ENCODE assay signal across 1 cellular context in the genomic region with DNA sequence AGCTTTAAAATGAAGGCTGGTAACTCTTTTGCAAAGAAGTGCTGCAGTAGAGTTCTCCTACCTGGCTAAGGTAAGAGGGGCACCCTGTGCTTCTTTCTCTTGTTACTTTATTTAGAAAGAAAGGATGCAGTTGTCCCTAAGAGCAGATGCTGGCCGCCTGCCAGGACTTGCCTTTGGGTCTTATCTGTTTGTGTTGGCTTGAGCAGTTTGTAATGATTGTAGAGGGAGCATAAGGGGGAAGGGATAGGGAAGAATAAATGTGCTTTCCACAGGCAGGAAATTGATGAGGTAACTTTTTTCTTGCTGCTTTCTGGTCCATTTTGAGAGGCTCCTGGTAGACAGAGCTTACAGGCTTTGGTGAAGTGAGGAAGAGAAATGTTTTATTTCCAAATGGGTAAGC.
TF ChIP-seq lines count a peak whose summit lies in the region.

No MANE protein-coding gene starts in this region.

TF ChIP-seq in WTC11, 78 proteins besides CTCF, POLR2A, EP300 and RAD21 (continued from another document):
- TF ChIP-seq, protein P1, sequence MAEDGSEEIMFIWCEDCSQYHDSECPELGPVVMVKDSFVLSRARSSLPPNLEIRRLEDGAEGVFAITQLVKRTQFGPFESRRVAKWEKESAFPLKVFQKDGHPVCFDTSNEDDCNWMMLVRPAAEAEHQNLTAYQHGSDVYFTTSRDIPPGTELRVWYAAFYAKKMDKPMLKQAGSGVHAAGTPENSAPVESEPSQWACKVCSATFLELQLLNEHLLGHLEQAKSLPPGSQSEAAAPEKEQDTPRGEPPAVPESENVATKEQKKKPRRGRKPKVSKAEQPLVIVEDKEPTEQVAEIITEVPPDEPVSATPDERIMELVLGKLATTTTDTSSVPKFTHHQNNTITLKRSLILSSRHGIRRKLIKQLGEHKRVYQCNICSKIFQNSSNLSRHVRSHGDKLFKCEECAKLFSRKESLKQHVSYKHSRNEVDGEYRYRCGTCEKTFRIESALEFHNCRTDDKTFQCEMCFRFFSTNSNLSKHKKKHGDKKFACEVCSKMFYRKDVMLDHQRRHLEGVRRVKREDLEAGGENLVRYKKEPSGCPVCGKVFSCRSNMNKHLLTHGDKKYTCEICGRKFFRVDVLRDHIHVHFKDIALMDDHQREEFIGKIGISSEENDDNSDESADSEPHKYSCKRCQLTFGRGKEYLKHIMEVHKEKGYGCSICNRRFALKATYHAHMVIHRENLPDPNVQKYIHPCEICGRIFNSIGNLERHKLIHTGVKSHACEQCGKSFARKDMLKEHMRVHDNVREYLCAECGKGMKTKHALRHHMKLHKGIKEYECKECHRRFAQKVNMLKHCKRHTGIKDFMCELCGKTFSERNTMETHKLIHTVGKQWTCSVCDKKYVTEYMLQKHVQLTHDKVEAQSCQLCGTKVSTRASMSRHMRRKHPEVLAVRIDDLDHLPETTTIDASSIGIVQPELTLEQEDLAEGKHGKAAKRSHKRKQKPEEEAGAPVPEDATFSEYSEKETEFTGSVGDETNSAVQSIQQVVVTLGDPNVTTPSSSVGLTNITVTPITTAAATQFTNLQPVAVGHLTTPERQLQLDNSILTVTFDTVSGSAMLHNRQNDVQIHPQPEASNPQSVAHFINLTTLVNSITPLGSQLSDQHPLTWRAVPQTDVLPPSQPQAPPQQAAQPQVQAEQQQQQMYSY (CRISPR knock-in tag; IDR thresholded peaks at IDR 0.05), result no peak
- TF ChIP-seq NR2C2 (CRISPR knock-in tag; IDR thresholded peaks at IDR 0.05), result no peak
- no peak for TF ChIP-seq NR3C1 (CRISPR knock-in tag; conservative IDR thresholded peaks at IDR 0.05; ENCODE audit: low read depth)
- TF ChIP-seq, protein P2, sequence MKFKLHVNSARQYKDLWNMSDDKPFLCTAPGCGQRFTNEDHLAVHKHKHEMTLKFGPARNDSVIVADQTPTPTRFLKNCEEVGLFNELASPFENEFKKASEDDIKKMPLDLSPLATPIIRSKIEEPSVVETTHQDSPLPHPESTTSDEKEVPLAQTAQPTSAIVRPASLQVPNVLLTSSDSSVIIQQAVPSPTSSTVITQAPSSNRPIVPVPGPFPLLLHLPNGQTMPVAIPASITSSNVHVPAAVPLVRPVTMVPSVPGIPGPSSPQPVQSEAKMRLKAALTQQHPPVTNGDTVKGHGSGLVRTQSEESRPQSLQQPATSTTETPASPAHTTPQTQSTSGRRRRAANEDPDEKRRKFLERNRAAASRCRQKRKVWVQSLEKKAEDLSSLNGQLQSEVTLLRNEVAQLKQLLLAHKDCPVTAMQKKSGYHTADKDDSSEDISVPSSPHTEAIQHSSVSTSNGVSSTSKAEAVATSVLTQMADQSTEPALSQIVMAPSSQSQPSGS (CRISPR knock-in tag; IDR thresholded peaks at IDR 0.05; ENCODE audit: borderline replicate concordance, low read depth), result no peak
- no peak for TF ChIP-seq ZNF232 (CRISPR knock-in tag; IDR thresholded peaks at IDR 0.05)
- TF ChIP-seq, protein P3, sequence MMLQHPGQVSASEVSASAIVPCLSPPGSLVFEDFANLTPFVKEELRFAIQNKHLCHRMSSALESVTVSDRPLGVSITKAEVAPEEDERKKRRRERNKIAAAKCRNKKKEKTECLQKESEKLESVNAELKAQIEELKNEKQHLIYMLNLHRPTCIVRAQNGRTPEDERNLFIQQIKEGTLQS (CRISPR knock-in tag; conservative IDR thresholded peaks at IDR 0.05), result no peak
- no peak for TF ChIP-seq NFE2L1 (CRISPR knock-in tag; IDR thresholded peaks at IDR 0.05)
